ENCODE assay signal across 15 cellular contexts in genomic region chr6:157094038-157094437, GRCh38.
DNase-seq lines count a peak whose midpoint lies in the region; ATAC-seq and TF ChIP-seq lines count a peak whose summit lies in the region.
"Had no signal": no experiment of that assay in that cellular context is flagged by ENCODE, and none has a peak within 500 bp of the region (broad histone marks: within the 10 kb centered on the region; RNA-seq: fewer than 3 reads in every experiment).

No MANE protein-coding gene starts in this region.

- H3K27me3 ChIP-seq in A673 (replicated peaks; ENCODE audit: insufficient read depth, low read depth, low read length, poor library complexity): no peaks in the 10 kb centered on the region

- H3K9me3 Mint-ChIP-seq in activated T-helper 17 cell treated with anti-CD3 and anti-CD28 coated beads, Interleukin-2, amount 50 U/mL, for 72 hours: no peaks in the 10 kb centered on the region
- H3K9me3 Mint-ChIP-seq in Calu3 (ENCODE audit: low read depth, unreplicated experiment): no peaks in the 10 kb centered on the region
- H3K9me3 Mint-ChIP-seq: stimulated activated naive CD8-positive, alpha-beta T cell treated with anti-CD3 and anti-CD28 coated beads, Interleukin-15, Interleukin-2, amounts not matched to agents 100 ng/mL and 50 ng/mL, for 24 hours; T-helper 1 cell treated with Interleukin-12 subunit alpha and Interleukin-12 subunit beta and Interleukin-4 antibody, amounts not matched to agents 30 μg/mL and 1 μg/mL, for 36 hours had no signal

- H3K36me3 Mint-ChIP-seq in activated T-helper 17 cell treated with anti-CD3 and anti-CD28 coated beads, Interleukin-2, amount 50 U/mL, for 72 hours (ENCODE audit: low read depth): peaks cover 18% of the 10 kb centered on the region
- H3K36me3 Mint-ChIP-seq in Calu3 (ENCODE audit: insufficient read depth, unreplicated experiment): peaks cover 7% of the 10 kb centered on the region

- no peaks in the 10 kb centered on the region for H3K9me3 ChIP-seq in A673 (ENCODE audit: low read depth, low read length, poor library complexity, severe bottlenecking)

- no peak overlapping the region for H3K4me3 ChIP-seq in A673 (ENCODE audit: low read depth, low read length, poor library complexity, severe bottlenecking)

- peak; percentile 43 for DNase-seq in GM10248 (ENCODE audit: extremely low spot score)
- no peak for DNase-seq in Calu3
- DNase-seq in NCI-H524 treated with DMSO at 0.1 percent for 48 hours (lab: John Stamatoyannopoulos, UW): no peak
- DNase-seq in A673 (ENCODE audit: low spot score): no peak
- no peak for DNase-seq in midbrain (lab: John Stamatoyannopoulos, UW)
- DNase-seq: activated CD4-positive, alpha-beta T cell treated with anti-CD3 and anti-CD28 coated beads, Interleukin-2, amount 50 U/mL, for 4 hours; activated naive CD4-positive, alpha-beta T cell; AML-193; GDM1; islet precursor cell had no signal

- intact Hi-C loops in Calu3 (cut with micrococcal nuclease; ENCODE audit: unreplicated experiment) (no loop called here), A673 (cut with micrococcal nuclease; ENCODE audit: unreplicated experiment) (no loop called here)

- peaks cover 28% of the 10 kb centered on the region for H3K4me1 Mint-ChIP-seq in activated T-helper 17 cell treated with anti-CD3 and anti-CD28 coated beads, Interleukin-2, amount 50 U/mL, for 72 hours
- peaks cover 9% of the 10 kb centered on the region for H3K4me1 Mint-ChIP-seq in Calu3 (ENCODE audit: low read depth, unreplicated experiment)

- H3K27ac ChIP-seq in A673 (ENCODE audit: low read depth, low read length, poor library complexity, severe bottlenecking): no peak overlapping the region

- H3K36me3 ChIP-seq in A673 (ENCODE audit: insufficient read depth, low read length, poor library complexity, severe bottlenecking): no peaks in the 10 kb centered on the region

- POLR2A ChIA-PET in GM10248 (lab: Yijun Ruan, JAX) (no interaction called here), A673 (lab: Charles Lee; ENCODE audit: low non-redundant PET) (no interaction called here)

- no peaks in the 10 kb centered on the region for H3K27me3 Mint-ChIP-seq in activated T-helper 17 cell treated with anti-CD3 and anti-CD28 coated beads, Interleukin-2, amount 50 U/mL, for 72 hours
- H3K27me3 Mint-ChIP-seq in Calu3 (ENCODE audit: unreplicated experiment): no peaks in the 10 kb centered on the region
- H3K27me3 Mint-ChIP-seq: stimulated activated naive CD8-positive, alpha-beta T cell treated with anti-CD3 and anti-CD28 coated beads, Interleukin-15, Interleukin-2, amounts not matched to agents 100 ng/mL and 50 ng/mL, for 24 hours had no signal

- ATAC-seq in GM19328 (IDR thresholded peaks at IDR 0.05; ENCODE audit: unreplicated experiment): peak; percentile 77
- ATAC-seq in HG02759 (IDR thresholded peaks at IDR 0.05; ENCODE audit: unreplicated experiment): peak; percentile 83
- peak; percentile 44 for ATAC-seq in activated T-helper 17 cell treated with anti-CD3 and anti-CD28 coated beads, Interleukin-2, amount 50 U/mL, for 72 hours (replicated peaks)

- H3K4me1 ChIP-seq in A673 (ENCODE audit: insufficient read depth, low read length, poor library complexity, severe bottlenecking): no peaks in the 10 kb centered on the region

- CTCF ChIA-PET in GM10248 (lab: Yijun Ruan, JAX) (no interaction called here), Calu3 (lab: Charles Lee) (no interaction called here), A673 (lab: Charles Lee) (no interaction called here)

- H3K27ac Mint-ChIP-seq in activated T-helper 17 cell treated with anti-CD3 and anti-CD28 coated beads, Interleukin-2, amount 50 U/mL, for 72 hours: peak overlapping the region; percentile 21
- H3K27ac Mint-ChIP-seq in Calu3 (ENCODE audit: unreplicated experiment): no peak overlapping the region
- H3K27ac Mint-ChIP-seq: T-helper 1 cell treated with Interleukin-12 subunit alpha and Interleukin-12 subunit beta and Interleukin-4 antibody, amounts not matched to agents 30 μg/mL and 1 μg/mL, for 36 hours had no signal

- BruUV-seq in Calu3 (replicated peaks; lab: Mats Ljungman, UMichigan) (no TSS peak), A673 (replicated peaks; lab: Mats Ljungman, UMichigan) (no TSS peak)

- TF ChIP-seq CTCF in GM10248 (IDR thresholded peaks at IDR 0.05; ENCODE audit: control extremely low read depth, extremely low read depth, low read depth, missing control alignments) (no peak), Calu3 (IDR thresholded peaks at IDR 0.05; ENCODE audit: unreplicated experiment) (no peak), A673 (conservative IDR thresholded peaks at IDR 0.05; ENCODE audit: low read depth, low read length) (no peak)

- H3K4me3 Mint-ChIP-seq in activated T-helper 17 cell treated with anti-CD3 and anti-CD28 coated beads, Interleukin-2, amount 50 U/mL, for 72 hours: no peak overlapping the region
- H3K4me3 Mint-ChIP-seq in Calu3 (ENCODE audit: low read depth, unreplicated experiment): no peak overlapping the region
- H3K4me3 Mint-ChIP-seq: stimulated activated naive CD8-positive, alpha-beta T cell treated with anti-CD3 and anti-CD28 coated beads, Interleukin-15, Interleukin-2, amounts not matched to agents 100 ng/mL and 50 ng/mL, for 24 hours; T-helper 1 cell treated with Interleukin-12 subunit alpha and Interleukin-12 subunit beta and Interleukin-4 antibody, amounts not matched to agents 30 μg/mL and 1 μg/mL, for 36 hours had no signal
